9 cellular contexts compared by ENCODE assay signal in the genomic region with DNA sequence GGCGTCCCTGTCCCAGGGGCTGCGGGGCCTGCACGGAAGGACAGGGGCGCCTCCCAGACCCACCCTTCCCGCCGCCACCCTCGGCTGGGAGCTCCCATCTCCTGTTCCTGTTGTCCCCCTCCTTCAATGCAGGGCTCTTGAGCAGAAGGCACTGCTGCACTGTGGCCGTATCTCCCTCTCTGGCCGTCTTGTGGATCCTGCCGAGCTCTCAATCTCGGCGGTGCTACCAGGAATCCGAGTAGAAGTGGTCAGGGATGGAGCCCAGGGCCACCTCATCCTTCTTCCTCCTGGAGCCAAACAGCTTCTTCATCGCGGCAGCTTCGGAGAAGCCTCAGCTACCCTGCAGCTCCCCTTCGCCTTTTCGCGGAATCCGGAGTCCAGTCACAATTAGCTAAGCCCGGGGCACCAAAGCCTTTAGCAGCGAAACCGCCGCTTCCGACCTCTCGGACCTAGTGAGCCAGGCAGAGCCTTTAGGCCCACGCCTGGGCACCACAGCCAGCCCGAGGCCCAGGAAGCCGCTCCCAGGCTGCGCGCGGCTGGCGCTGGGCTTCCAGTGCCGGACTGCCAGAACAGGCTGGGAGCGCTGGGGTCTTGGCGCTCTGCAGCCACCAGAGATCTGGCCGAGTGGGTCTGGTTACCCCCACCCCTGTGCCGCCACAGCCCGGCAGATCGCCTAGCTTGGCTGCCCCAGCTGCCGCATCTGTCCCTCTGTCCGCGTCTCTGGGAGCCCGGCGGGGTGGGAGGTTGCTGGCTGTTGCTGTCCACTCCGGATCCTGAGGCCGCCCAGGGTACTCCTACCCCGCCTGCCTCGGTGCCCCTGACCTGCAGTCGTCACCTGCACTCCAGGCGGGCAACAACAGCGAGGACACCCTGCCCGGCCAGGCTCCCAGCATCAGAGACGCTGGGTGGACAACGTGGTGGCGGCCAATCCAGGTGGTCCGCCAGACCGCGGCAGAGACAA.
DNase-seq lines count a peak whose midpoint lies in the region; ATAC-seq and TF ChIP-seq lines count a peak whose summit lies in the region.
"Had no signal": no experiment of that assay in that cellular context is flagged by ENCODE, and none has a peak within 500 bp of the region (broad histone marks: within the 10 kb centered on the region; RNA-seq: fewer than 3 reads in every experiment).

No MANE protein-coding gene starts in this region.

- WGBS in esophagus muscularis mucosa, result 1% methylated on average over 21 of the region's 59 CpGs

- no peak for ATAC-seq in HG03135 (IDR thresholded peaks at IDR 0.05; ENCODE audit: unreplicated experiment)

- DNase-seq in AG08396 (ENCODE audit: low spot score) (peak; percentile 41), Peyer's patch (no peak), esophagus muscularis mucosa (ENCODE audit: extremely low spot score) (no peak), nephron progenitor cell (peak; percentile 63), hepatic stellate cell (ENCODE audit: low spot score) (no peak), COLO829 (ENCODE audit: low spot score) (no peak), A673 (ENCODE audit: low spot score) (no peak)
- DNase-seq: NCI-H1694 treated with DMSO at 0.1 percent for 48 hours had no signal

- peaks cover 5% of the 10 kb centered on the region for H3K4me1 Mint-ChIP-seq in nephron progenitor cell

- peaks cover 94% of the 10 kb centered on the region for H3K27me3 Mint-ChIP-seq in nephron progenitor cell (ENCODE audit: low read depth, poor library complexity)

- H3K4me1 ChIP-seq in Peyer's patch, result peaks cover 0 to 17% (median 4%) of the 10 kb centered on the region in 4 donors
- peaks cover 14 to 26% (median 19%) of the 10 kb centered on the region in 4 donors for H3K4me1 ChIP-seq in esophagus muscularis mucosa
- no peaks in the 10 kb centered on the region for H3K4me1 ChIP-seq in A673 (ENCODE audit: insufficient read depth, low read length, poor library complexity, severe bottlenecking)

- peaks cover 0 to 13% of the 10 kb centered on the region in 2 donors for H3K27me3 ChIP-seq in Peyer's patch
- peaks cover 5 to 80% (median 34%) of the 10 kb centered on the region in 4 donors for H3K27me3 ChIP-seq in esophagus muscularis mucosa
- peaks cover 98% of the 10 kb centered on the region for H3K27me3 ChIP-seq in A673 (replicated peaks; ENCODE audit: insufficient read depth, low read depth, low read length, poor library complexity)

- H3K36me3 ChIP-seq in Peyer's patch (no peaks in the 10 kb centered on the region), esophagus muscularis mucosa (no peaks in the 10 kb centered on the region), A673 (ENCODE audit: insufficient read depth, low read length, poor library complexity, severe bottlenecking) (no peaks in the 10 kb centered on the region)

- peak overlapping the region; percentile 78 for H3K4me3 Mint-ChIP-seq in nephron progenitor cell

- BruUV-seq in A673 (replicated peaks; lab: Mats Ljungman, UMichigan), result no TSS peak

- H3K4me3 ChIP-seq in Peyer's patch (peak overlapping the region in 3 of 4 donors; percentile 6 to 32 (median 18)), esophagus muscularis mucosa (peak overlapping the region; percentile 29 to 47 (median 36)), A673 (ENCODE audit: low read depth, low read length, poor library complexity, severe bottlenecking) (no peak overlapping the region)

- POLR2A ChIA-PET in A673 (lab: Charles Lee; ENCODE audit: low non-redundant PET), result interaction anchor here (0.6 kb wide), 1 partner anchor 10 kb away, joined by 3 read pairs; no protein-coding TSS in a partner anchor

- no peak overlapping the region for H3K27ac Mint-ChIP-seq in nephron progenitor cell

- TF ChIP-seq CTCF in Peyer's patch (IDR thresholded peaks at IDR 0.05), result no peak
- no peak for TF ChIP-seq CTCF in esophagus muscularis mucosa (IDR thresholded peaks at IDR 0.05)
- TF ChIP-seq CTCF in nephron progenitor cell (IDR thresholded peaks at IDR 0.05), result no peak
- TF ChIP-seq CTCF in A673 (conservative IDR thresholded peaks at IDR 0.05; ENCODE audit: low read depth, low read length), result no peak

- TF ChIP-seq EP300 in esophagus muscularis mucosa (IDR thresholded peaks at IDR 0.05), result no peak

- H3K27ac ChIP-seq in Peyer's patch (no peak overlapping the region), esophagus muscularis mucosa (replicated peaks in 1 of 4) (no peak overlapping the region), A673 (ENCODE audit: low read depth, low read length, poor library complexity, severe bottlenecking) (no peak overlapping the region)

- intact Hi-C loops in esophagus muscularis mucosa (cut with DNase I), result no loop called here
- intact Hi-C loops in A673 (cut with micrococcal nuclease; ENCODE audit: unreplicated experiment), result no loop called here

- H3K36me3 Mint-ChIP-seq in nephron progenitor cell (ENCODE audit: low read depth), result no peaks in the 10 kb centered on the region

- peaks cover 4% of the 10 kb centered on the region for H3K9me3 Mint-ChIP-seq in nephron progenitor cell

- no peak for TF ChIP-seq POLR2A in Peyer's patch (IDR thresholded peaks at IDR 0.05)
- no peak for TF ChIP-seq POLR2A in esophagus muscularis mucosa (IDR thresholded peaks at IDR 0.05; ENCODE audit: low read depth)

- H3K9me3 ChIP-seq in Peyer's patch (no peaks in the 10 kb centered on the region), esophagus muscularis mucosa (no peaks in the 10 kb centered on the region), A673 (ENCODE audit: low read depth, low read length, poor library complexity, severe bottlenecking) (no peaks in the 10 kb centered on the region)

- CTCF ChIA-PET in A673 (lab: Charles Lee), result no interaction called here

Comparison
In these comparisons a context has a peak if more than half of its experiments do, and no peak if none do; other contexts are left out.
1. DNase-seq: peak in AG08396 (single experiment) and nephron progenitor cell (single experiment); none in Peyer's patch (0 of 3), esophagus muscularis mucosa (single experiment), hepatic stellate cell (single experiment), COLO829 (single experiment) and A673 (single experiment).